8 cellular contexts compared by ENCODE assay signal in the genomic region with DNA sequence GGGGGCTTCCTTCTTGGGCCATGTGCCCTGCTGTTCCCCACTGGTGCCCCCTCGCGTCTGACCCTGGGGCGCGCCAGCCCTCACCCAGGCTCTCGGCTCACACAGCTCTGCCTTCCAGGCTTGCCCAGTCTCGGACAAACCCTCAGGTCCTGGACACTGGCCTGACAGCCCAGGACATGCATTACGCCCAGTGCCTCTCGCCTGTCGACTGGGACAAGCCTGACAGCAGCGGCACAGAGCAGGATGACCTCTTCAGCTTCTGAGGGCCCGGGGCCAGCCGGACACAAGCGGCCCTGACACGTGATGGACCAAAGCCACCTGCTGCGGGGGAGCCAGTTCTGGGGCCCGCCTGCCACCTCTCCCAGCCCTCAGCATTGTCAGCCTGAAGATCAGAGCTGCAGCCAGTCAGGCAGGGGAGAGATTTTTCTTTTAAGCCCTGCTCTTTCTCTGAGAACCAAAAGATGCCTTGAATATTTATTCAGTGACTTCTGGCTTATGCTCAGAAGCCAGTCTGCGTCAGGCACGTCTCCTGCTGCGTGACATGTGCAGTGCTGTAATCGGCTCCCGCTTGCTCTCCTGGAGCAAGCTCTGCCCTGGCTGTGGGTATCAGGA. TPM values are rescaled to one million over a fixed set of nuclear protein-coding genes. Genes with fewer than 3 reads are reported as not detected.
DNase-seq lines count a peak whose midpoint lies in the region; ATAC-seq and TF ChIP-seq lines count a peak whose summit lies in the region.

No MANE protein-coding gene starts in this region.

- CTCF ChIA-PET in activated CD8-positive, alpha-beta T cell treated with anti-CD3 and anti-CD28 coated beads, Interleukin-2, amount 10 ng/mL, durations not matched to agents 7 days and 5 days (lab: Charles Lee), result interaction anchor here (1.0 to 3.2 kb wide), 14 partner anchors 13 to 231 kb away, joined by 3 to 19 read pairs (median 4); a partner anchor contains a TSS

- no peak overlapping the region for H3K4me3 ChIP-seq in fibroblast of villous mesenchyme (ENCODE audit: low read depth, low read length)
- H3K4me3 ChIP-seq in skeletal muscle cell (ENCODE audit: low read depth, low read length), result no peak overlapping the region

- H3K27ac Mint-ChIP-seq in activated CD8-positive, alpha-beta T cell treated with anti-CD3 and anti-CD28 coated beads, Interleukin-2, amount 10 ng/mL, durations not matched to agents 7 days and 5 days, result peak overlapping the region; percentile 84

- peak overlapping the region; percentile 58 for H3K4me3 Mint-ChIP-seq in activated CD8-positive, alpha-beta T cell treated with anti-CD3 and anti-CD28 coated beads, Interleukin-2, amount 10 ng/mL, durations not matched to agents 7 days and 5 days

- H3K36me3 Mint-ChIP-seq in activated CD8-positive, alpha-beta T cell treated with anti-CD3 and anti-CD28 coated beads, Interleukin-2, amount 10 ng/mL, durations not matched to agents 7 days and 5 days (ENCODE audit: low read depth), result peaks cover 31% of the 10 kb centered on the region

- no peaks in the 10 kb centered on the region for H3K27me3 Mint-ChIP-seq in activated CD8-positive, alpha-beta T cell treated with anti-CD3 and anti-CD28 coated beads, Interleukin-2, amount 10 ng/mL, durations not matched to agents 7 days and 5 days (ENCODE audit: low read depth)

- ATAC-seq in activated CD8-positive, alpha-beta T cell treated with anti-CD3 and anti-CD28 coated beads, Interleukin-2, amount 10 ng/mL, durations not matched to agents 7 days and 5 days, result no peak

- DNase-seq in GM13977 (ENCODE audit: low spot score) (no peak), fibroblast of villous mesenchyme (ENCODE audit: low read depth) (peak; percentile 82), skeletal muscle cell (ENCODE audit: low read depth) (peak; percentile 45), HuH-7 (ENCODE audit: low spot score) (no peak), NCI-H1436 treated with DMSO at 0.1 percent for 48 hours (lab: John Stamatoyannopoulos, UW) (no peak), NOMO-1 (lab: John Stamatoyannopoulos, UW; ENCODE audit: unreplicated experiment in 2 of 2) (no peak), NOMO-1 treated with dmso at 0.1 percent for 144 hours (lab: John Stamatoyannopoulos, UW; ENCODE audit: unreplicated experiment) (no peak)
- DNase-seq in activated CD8-positive, alpha-beta T cell treated with anti-CD3 and anti-CD28 coated beads, Interleukin-2, amount 10 ng/mL, durations not matched to agents 7 days and 5 days, result peak; percentile 63

- TF ChIP-seq CTCF in GM13977 (IDR thresholded peaks at IDR 0.05; ENCODE audit: extremely low read depth, insufficient read depth, missing control alignments) (peak; percentile 3), fibroblast of villous mesenchyme (IDR thresholded peaks at IDR 0.05; ENCODE audit: insufficient read depth, low read depth, low read length) (peak; percentile 29)

- peaks cover 75% of the 10 kb centered on the region for H3K4me1 Mint-ChIP-seq in activated CD8-positive, alpha-beta T cell treated with anti-CD3 and anti-CD28 coated beads, Interleukin-2, amount 10 ng/mL, durations not matched to agents 7 days and 5 days (ENCODE audit: low read depth)

- in situ Hi-C loops in GM13977 (cut with MboI; ENCODE audit: low pct_unique_long_range_greater_than_20kb, low sequenced_read_pairs, unreplicated experiment), result no loop called here

- POLR2A ChIA-PET in activated CD8-positive, alpha-beta T cell treated with anti-CD3 and anti-CD28 coated beads, Interleukin-2, amount 10 ng/mL, durations not matched to agents 7 days and 5 days (lab: Charles Lee), result no interaction called here

- H3K9me3 Mint-ChIP-seq in activated CD8-positive, alpha-beta T cell treated with anti-CD3 and anti-CD28 coated beads, Interleukin-2, amount 10 ng/mL, durations not matched to agents 7 days and 5 days (ENCODE audit: insufficient read depth), result no peaks in the 10 kb centered on the region

RNA-seq across cellular contexts. Expression of a gene that starts 23.4 kb away (rescaled TPM):
- total RNA-seq in activated CD8-positive, alpha-beta T cell treated with anti-CD3 and anti-CD28 coated beads, Interleukin-2, amount 10 ng/mL, durations not matched to agents 7 days and 5 days, result 10 to 100 TPM; 30.7 to 31.3 TPM
- total RNA-seq in fibroblast of villous mesenchyme, result 18.4 and 24.6 TPM in 2 replicates

RNA-seq across cellular contexts. Expression of a gene that starts 49.8 kb away (rescaled TPM):
- total RNA-seq in activated CD8-positive, alpha-beta T cell treated with anti-CD3 and anti-CD28 coated beads, Interleukin-2, amount 10 ng/mL, durations not matched to agents 7 days and 5 days, result 10 to 100 TPM; 16.8 to 17.9 TPM
- total RNA-seq in fibroblast of villous mesenchyme, result 3.9 and 5.2 TPM in 2 replicates

Comparison
In these comparisons a context has a peak if more than half of its experiments do, and no peak if none do; other contexts are left out.
1. DNase-seq: peak in activated CD8-positive, alpha-beta T cell treated with anti-CD3 and anti-CD28 coated beads, Interleukin-2, amount 10 ng/mL, durations not matched to agents 7 days and 5 days (single experiment), fibroblast of villous mesenchyme (single experiment) and skeletal muscle cell (single experiment); none in GM13977 (single experiment), HuH-7 (single experiment), NCI-H1436 treated with DMSO at 0.1 percent for 48 hours (single experiment), NOMO-1 (0 of 2) and NOMO-1 treated with dmso at 0.1 percent for 144 hours (single experiment).